Comparison of ENCODE assay signal across 14 cellular contexts in genomic region chr1:202585591-202585934, GRCh38.
DNase-seq lines count a peak whose midpoint lies in the region; ATAC-seq and TF ChIP-seq lines count a peak whose summit lies in the region.
"Had no signal": no experiment of that assay in that cellular context is flagged by ENCODE, and none has a peak within 500 bp of the region (broad histone marks: within the 10 kb centered on the region; RNA-seq: fewer than 3 reads in every experiment).

No MANE protein-coding gene starts in this region.

- H3K36me3 ChIP-seq in cardiac muscle cell = peaks cover 29% of the 10 kb centered on the region
- no peaks in the 10 kb centered on the region for H3K36me3 ChIP-seq in urinary bladder (ENCODE audit: insufficient read depth)
- H3K36me3 ChIP-seq in CD4-positive, alpha-beta memory T cell (ENCODE audit: insufficient read depth, low read length) = no peaks in the 10 kb centered on the region

- H3K27me3 Mint-ChIP-seq in neural crest cell (ENCODE audit: low read depth) = no peaks in the 10 kb centered on the region
- H3K27me3 Mint-ChIP-seq in CD4-positive, alpha-beta memory T cell = no peaks in the 10 kb centered on the region

- ATAC-seq in Right ventricle myocardium superior (ENCODE audit: poor library complexity) = no peak
- ATAC-seq: A549; activated CD8-positive, alpha-beta T cell treated with anti-CD3 and anti-CD28 coated beads, Interleukin-2, amount 10 ng/mL, durations not matched to agents 7 days and 5 days; body of pancreas had no signal

- TF ChIP-seq CTCF in cardiac muscle cell (IDR thresholded peaks at IDR 0.05; ENCODE audit: low read depth, low read length) (no peak), dorsolateral prefrontal cortex (IDR thresholded peaks at IDR 0.05 in 54 of 56, conservative IDR thresholded peaks at IDR 0.05 in 2 of 56; ENCODE audit: low read depth in 1 of 56, partially characterized antibody in 56 of 56) (no peak), neural crest cell (conservative IDR thresholded peaks at IDR 0.05) (no peak)

- no peaks in the 10 kb centered on the region for H3K27me3 ChIP-seq in cardiac muscle cell
- H3K27me3 ChIP-seq in dorsolateral prefrontal cortex = no peaks in the 10 kb centered on the region
- H3K27me3 ChIP-seq in CD4-positive, alpha-beta memory T cell (ENCODE audit: insufficient read depth, low read length) = no peaks in the 10 kb centered on the region
- H3K27me3 ChIP-seq: body of pancreas, tibial nerve had no signal

- POLR2A ChIA-PET in CD4-positive, alpha-beta memory T cell (lab: Charles Lee; ENCODE audit: partially characterized antibody) = no interaction called here

- intact Hi-C loops in Right ventricle myocardium superior (cut with DNase I) = no loop called here
- intact Hi-C loops in dorsolateral prefrontal cortex (cut with DNase I) = no loop called here
- intact Hi-C loops in CD4-positive, alpha-beta memory T cell (cut with micrococcal nuclease) = no loop called here

- H3K4me1 Mint-ChIP-seq in neural crest cell = peaks cover 31% of the 10 kb centered on the region
- peaks cover 0 to 1% (median 0%) of the 10 kb centered on the region in 4 donors for H3K4me1 Mint-ChIP-seq in CD4-positive, alpha-beta memory T cell

- H3K4me1 ChIP-seq in cardiac muscle cell (ENCODE audit: low read depth) = peaks cover 5% of the 10 kb centered on the region
- H3K4me1 ChIP-seq in urinary bladder (ENCODE audit: insufficient read depth) = no peaks in the 10 kb centered on the region
- no peaks in the 10 kb centered on the region for H3K4me1 ChIP-seq in CD4-positive, alpha-beta memory T cell (ENCODE audit: insufficient read depth, low read length)

- H3K27ac ChIP-seq in cardiac muscle cell = peak overlapping the region; percentile 56
- H3K27ac ChIP-seq in dorsolateral prefrontal cortex = peak overlapping the region in 33 of 59 donors; percentile 1 to 82 (median 51)
- peak overlapping the region; percentile 27 for H3K27ac ChIP-seq in urinary bladder (ENCODE audit: low read depth)
- no peak overlapping the region for H3K27ac ChIP-seq in CD4-positive, alpha-beta memory T cell (ENCODE audit: low read depth, low read length)

- peaks cover 7% of the 10 kb centered on the region for H3K36me3 Mint-ChIP-seq in neural crest cell (ENCODE audit: low read depth)
- H3K36me3 Mint-ChIP-seq in CD4-positive, alpha-beta memory T cell = peaks cover 17 to 43% of the 10 kb centered on the region in 2 donors

- H3K4me3 ChIP-seq in cardiac muscle cell (no peak overlapping the region), dorsolateral prefrontal cortex (no peak overlapping the region), urinary bladder (ENCODE audit: low read depth, low read length) (no peak overlapping the region)
- H3K4me3 ChIP-seq in CD4-positive, alpha-beta memory T cell (ENCODE audit: low read length in 2 of 2) = no peak overlapping the region
- H3K4me3 ChIP-seq: A549, body of pancreas, tibial nerve had no signal

- peak overlapping the region; percentile 9 for H3K27ac Mint-ChIP-seq in neural crest cell (ENCODE audit: unreplicated experiment)
- H3K27ac Mint-ChIP-seq in CD4-positive, alpha-beta memory T cell = peak overlapping the region in 1 of 7 donors; percentile 64

- no peaks in the 10 kb centered on the region for H3K9me3 ChIP-seq in cardiac muscle cell (ENCODE audit: low read depth)
- H3K9me3 ChIP-seq in CD4-positive, alpha-beta memory T cell (ENCODE audit: control insufficient read depth in 1 of 2, low read length in 2 of 2) = no peaks in the 10 kb centered on the region
- H3K9me3 ChIP-seq: A549, body of pancreas, tibial nerve had no signal

- no peak overlapping the region for H3K4me3 Mint-ChIP-seq in neural crest cell
- H3K4me3 Mint-ChIP-seq in CD4-positive, alpha-beta memory T cell = no peak overlapping the region
- H3K4me3 Mint-ChIP-seq: activated CD8-positive, alpha-beta T cell treated with anti-CD3 and anti-CD28 coated beads, Interleukin-2, amount 10 ng/mL, durations not matched to agents 7 days and 5 days had no signal

- CTCF ChIA-PET in CD4-positive, alpha-beta memory T cell (lab: Charles Lee; ENCODE audit: partially characterized antibody) = interaction anchor here (1.2 kb wide), 1 partner anchor 14 kb away, joined by 4 read pairs; no protein-coding TSS in a partner anchor

- H3K9me3 Mint-ChIP-seq in neural crest cell = no peaks in the 10 kb centered on the region
- no peaks in the 10 kb centered on the region for H3K9me3 Mint-ChIP-seq in CD4-positive, alpha-beta memory T cell

- DNase-seq in cardiac muscle cell (ENCODE audit: low read depth in 1 of 2, low spot score in 1 of 2) (no peak), Right ventricle myocardium superior (no peak), dorsolateral prefrontal cortex (no peak), neural crest cell (ENCODE audit: low read depth, low spot score) (no peak), NCI-H345 treated with DMSO at 0.1 percent for 48 hours (lab: John Stamatoyannopoulos, UW; ENCODE audit: unreplicated experiment) (no peak)
- DNase-seq in CD4-positive, alpha-beta memory T cell = no peak
- no peak for DNase-seq in activated naive CD4-positive, alpha-beta T cell treated with Interleukin-2 at 50 U/mL for 16 hours
- DNase-seq: activated CD8-positive, alpha-beta T cell treated with anti-CD3 and anti-CD28 coated beads, Interleukin-2, amount 10 ng/mL, durations not matched to agents 7 days and 5 days; body of pancreas; COR-L47; posterior cingulate gyrus had no signal
